In the genomic region with DNA sequence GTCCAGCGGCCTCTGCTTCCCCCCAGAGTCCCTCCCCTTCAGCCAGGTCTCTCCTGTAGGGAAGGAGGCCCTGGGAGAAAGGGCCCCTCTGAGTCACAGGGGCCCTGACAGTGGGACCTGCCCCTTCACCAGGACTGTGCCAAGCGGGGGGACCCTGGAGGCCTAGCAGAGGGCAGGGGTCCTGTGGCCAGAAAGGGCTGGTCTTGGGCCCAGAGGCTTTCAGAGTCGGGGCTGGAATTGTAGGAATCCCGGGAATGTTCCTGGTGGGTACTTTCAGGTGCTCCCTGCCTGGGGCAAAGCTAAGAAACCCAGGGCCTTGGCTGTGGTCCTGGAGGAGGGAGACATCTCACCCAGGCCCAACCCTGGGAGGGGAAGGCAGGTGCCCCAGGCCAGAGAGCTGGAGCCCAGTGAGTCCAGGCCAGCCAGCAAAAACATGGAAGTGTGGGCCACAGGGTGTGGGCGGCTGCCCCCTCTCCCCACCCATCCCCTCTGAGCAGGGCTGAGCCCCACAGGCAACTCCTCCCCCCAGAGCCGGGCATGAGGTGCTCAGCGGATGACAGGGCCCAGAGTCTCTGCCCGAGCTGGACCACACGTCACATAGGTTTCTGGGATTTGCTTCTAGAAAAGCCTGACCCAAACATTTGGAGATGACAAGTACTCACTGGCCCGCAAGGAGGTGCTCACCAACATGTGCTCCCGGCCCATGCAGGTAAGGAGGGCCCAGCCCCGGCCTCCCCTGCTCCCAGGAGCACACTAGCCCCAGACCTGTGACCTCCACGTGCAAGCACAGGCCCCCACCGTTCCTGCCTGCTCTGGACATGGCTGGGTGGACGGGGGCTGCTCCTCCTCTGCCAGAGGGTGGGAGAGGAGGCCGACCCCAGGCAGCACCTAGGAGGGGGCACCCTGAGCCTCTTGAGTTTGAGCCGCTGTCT, we compare ENCODE assay signal across 26 cellular contexts. TPM values are rescaled to one million over a fixed set of nuclear protein-coding genes. Genes with fewer than 3 reads are reported as not detected.
DNase-seq lines count a peak whose midpoint lies in the region; ATAC-seq and TF ChIP-seq lines count a peak whose summit lies in the region.
"Had no signal": no experiment of that assay in that cellular context is flagged by ENCODE, and none has a peak within 500 bp of the region (broad histone marks: within the 10 kb centered on the region; RNA-seq: fewer than 3 reads in every experiment).

No MANE protein-coding gene starts in this region.

- H3K27ac ChIP-seq in left ventricle myocardium inferior (replicated peaks) = no peak overlapping the region
- H3K27ac ChIP-seq: heart left ventricle, Peyer's patch, SK-N-MC, thyroid gland had no signal

- no peaks in the 10 kb centered on the region for H3K27me3 ChIP-seq in left ventricle myocardium inferior (ENCODE audit: low read depth)
- H3K27me3 ChIP-seq: heart left ventricle, Peyer's patch, thyroid gland had no signal

- TF ChIP-seq CTCF in left ventricle myocardium inferior (IDR thresholded peaks at IDR 0.05; ENCODE audit: borderline replicate concordance) (no peak), retinal pigment epithelial cell (conservative IDR thresholded peaks at IDR 0.05; ENCODE audit: low read depth, low read length) (no peak)

- H3K4me3 ChIP-seq in left ventricle myocardium inferior = no peak overlapping the region
- H3K4me3 ChIP-seq in retinal pigment epithelial cell (ENCODE audit: low read length) = no peak overlapping the region
- H3K4me3 ChIP-seq: heart left ventricle, Peyer's patch, SK-N-MC, thyroid gland had no signal

- intact Hi-C loops in Right ventricle myocardium superior (cut with DNase I) (no loop called here), left ventricle myocardium inferior (cut with micrococcal nuclease) (no loop called here)

- DNase-seq in Right ventricle myocardium superior (peak; percentile 24), left ventricle myocardium inferior (no peak), NCI-H226 (peak; percentile 92), iPS-NIHi11 (ENCODE audit: low spot score) (peak; percentile 50), retinal pigment epithelial cell (ENCODE audit: low read depth) (peak; percentile 17), putamen (ENCODE audit: low spot score) (no peak), NCI-H2107 treated with DMSO at 0.1 percent for 48 hours (lab: John Stamatoyannopoulos, UW; ENCODE audit: unreplicated experiment) (no peak), middle frontal gyrus (ENCODE audit: extremely low spot score, low spot score) (no peak)
- DNase-seq: activated CD4-positive, alpha-beta memory T cell treated with anti-CD3 and anti-CD28 coated beads, Interleukin-2, amount 10 ng/mL, durations not matched to agents 7 days and 5 days; activated T-cell treated with anti-CD3 and anti-CD28 coated beads, Interleukin-2, amount 50 U/mL, for 4 hours; CD4-positive, CD25-positive, alpha-beta regulatory T cell; DMS153; GF-D8; GOT3; mesenchymal stem cell; naive thymus-derived CD4-positive, alpha-beta T cell; NCI-H1048; NCI-H187 treated with DMSO at 0.1 percent for 48 hours; NCI-H2227 treated with DMSO at 0.1 percent for 48 hours; stimulated activated naive CD8-positive, alpha-beta T cell treated with anti-CD3 and anti-CD28 coated beads, Interleukin-15, Interleukin-2, amounts not matched to agents 100 U/mL and 50 U/mL, for 24 hours; thyroid gland had no signal

- no peaks in the 10 kb centered on the region for H3K36me3 ChIP-seq in left ventricle myocardium inferior
- H3K36me3 ChIP-seq: thyroid gland had no signal

- peaks cover 4% of the 10 kb centered on the region for H3K4me1 ChIP-seq in left ventricle myocardium inferior
- H3K4me1 ChIP-seq: Peyer's patch had no signal

- no peaks in the 10 kb centered on the region for H3K9me3 ChIP-seq in left ventricle myocardium inferior (replicated peaks)
- H3K9me3 ChIP-seq: heart left ventricle, Peyer's patch, thyroid gland had no signal

- no peak for ATAC-seq in Right ventricle myocardium superior (ENCODE audit: poor library complexity)
- ATAC-seq: activated T-cell treated with anti-CD3 and anti-CD28 coated beads, Interleukin-2, amount 50 U/mL, for 4 hours; naive thymus-derived CD4-positive, alpha-beta T cell; stimulated activated naive CD8-positive, alpha-beta T cell treated with anti-CD3 and anti-CD28 coated beads, Interleukin-15, Interleukin-2, amounts not matched to agents 100 U/mL and 50 U/mL, for 24 hours had no signal

RNA-seq across cellular contexts. Expression of a gene that starts 48.2 kb away (rescaled TPM):
- not detected for total RNA-seq in Right ventricle myocardium superior
- not detected for total RNA-seq in left ventricle myocardium inferior
- total RNA-seq: activated CD4-positive, alpha-beta memory T cell treated with anti-CD3 and anti-CD28 coated beads, Interleukin-2, amount 10 ng/mL, durations not matched to agents 7 days and 5 days; activated T-cell treated with anti-CD3 and anti-CD28 coated beads, Interleukin-2, amount 50 U/mL, for 4 hours; CD4-positive, CD25-positive, alpha-beta regulatory T cell; heart left ventricle; Peyer's patch; skeletal muscle tissue; T-helper 2 cell treated with Interferon-gamma antibody and Interleukin-4, amounts not matched to agents 100 ng/mL and 5 ng/mL, for 36 hours; thyroid gland had no signal

Comparison
In these comparisons a context has a peak if more than half of its experiments do, and no peak if none do; other contexts are left out.
1. DNase-seq: peak in Right ventricle myocardium superior (single experiment), NCI-H226 (single experiment), iPS-NIHi11 (single experiment) and retinal pigment epithelial cell (single experiment); none in left ventricle myocardium inferior (single experiment), putamen (single experiment), NCI-H2107 treated with DMSO at 0.1 percent for 48 hours (single experiment) and middle frontal gyrus (single experiment).